In the genomic region with DNA sequence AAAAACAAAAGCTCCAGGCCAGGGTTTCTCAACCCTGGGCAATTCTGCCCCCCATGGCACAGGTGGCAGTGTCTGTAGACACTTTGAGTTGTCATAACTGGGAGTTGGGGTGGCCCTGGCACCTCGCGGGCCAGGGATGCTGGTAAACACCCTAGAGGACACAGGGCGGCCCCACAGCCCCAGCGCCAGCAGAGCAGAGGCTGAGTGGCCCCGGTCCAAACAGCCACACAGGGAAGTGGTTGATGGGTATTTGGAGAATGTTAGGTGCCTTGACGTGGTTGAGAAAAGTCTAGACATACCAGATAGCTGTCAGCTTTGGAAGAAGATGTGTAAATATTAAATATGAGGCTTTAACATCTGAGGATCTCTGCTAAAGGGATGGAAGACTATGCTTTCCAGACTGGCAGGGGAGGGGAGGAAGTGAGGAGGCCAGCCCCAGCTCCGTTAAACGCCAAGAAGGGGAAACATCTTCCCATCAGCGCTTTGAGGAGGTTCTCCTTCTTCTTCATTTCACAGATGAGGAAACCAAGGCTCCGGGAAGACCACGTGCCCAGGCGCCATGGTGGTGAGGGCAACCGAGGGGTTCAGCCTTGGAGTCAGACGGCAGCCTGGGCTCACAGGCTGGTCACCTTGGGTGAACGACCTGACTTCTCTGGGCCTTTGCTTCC, we compare ENCODE assay signal across 19 cellular contexts.
A peak's percentile ranks its signal among the peaks of the same experiment; 100 is the strongest.
DNase-seq lines count a peak whose midpoint lies in the region; ATAC-seq, FAIRE-seq and TF ChIP-seq lines count a peak whose summit lies in the region.
"Had no signal": no experiment of that assay in that cellular context is flagged by ENCODE, and none has a peak within 500 bp of the region (broad histone marks: within the 10 kb centered on the region; RNA-seq: fewer than 3 reads in every experiment).

No MANE protein-coding gene starts in this region.

- H3K14ac ChIP-seq in mesenchymal stem cell (ENCODE audit: low read length in 2 of 2): peak overlapping the region in 1 of 2 experiments; percentile 75

- in situ Hi-C loops in KBM-7 (cut with MboI; ENCODE audit: low pct_unique_long_range_greater_than_20kb, low sequenced_read_pairs): loop anchor here (10.0 kb wide), 1 partner anchor 735 kb away; no protein-coding TSS in a partner anchor

- H3K36me3 ChIP-seq in mesenchymal stem cell (ENCODE audit: control insufficient read depth in 1 of 2, insufficient read depth in 2 of 2, low read depth in 1 of 2, low read length in 2 of 2): no peaks in the 10 kb centered on the region
- H3K36me3 ChIP-seq: ovary had no signal

- CTCF ChIA-PET in A549 (lab: Yijun Ruan, JAX): interaction anchor here (1.0 to 6.4 kb wide), 7 partner anchors 9 to 723 kb away, joined by 3 to 26 read pairs (median 3); a partner anchor contains a TSS

- H3K4me3 ChIP-seq in A549 (no peak overlapping the region), mesenchymal stem cell (ENCODE audit: insufficient read depth in 1 of 2, low read depth in 1 of 2, low read length in 2 of 2) (no peak overlapping the region)
- H3K4me3 ChIP-seq: ovary had no signal

- DNase-seq in A549 (ENCODE audit: low read depth in 1 of 2, low spot score in 1 of 2) (peak in 1 of 2 experiments; percentile 54), KBM-7 (peak; percentile 46), chondrocyte (ENCODE audit: low spot score) (no peak), mesenchymal stem cell (no peak), sciatic nerve (ENCODE audit: low spot score) (no peak)
- DNase-seq: activated B cell treated with CpG ODN at 0.5 μM for 24 hours; activated CD8-positive, alpha-beta memory T cell treated with anti-CD3 and anti-CD28 coated beads, Interleukin-2, amount 50 U/mL, for 48 hours; AML-193; anterior cingulate cortex; endodermal cell; kidney glomerular epithelial cell; NCI-H1436 treated with DMSO at 0.1 percent for 48 hours; NCI-H526 treated with DMSO at 0.1 percent for 48 hours; ovary; stimulated activated CD4-positive, alpha-beta T cell treated with anti-CD3 and anti-CD28 coated beads, Interleukin-1b, Interleukin-23, amount 100 ng/mL, for 48 hours had no signal

- 54% methylated on average over 15 of the region's 15 CpGs for WGBS in A549 (ENCODE audit: missing lambda C conversion rate)
- 82% methylated on average over 15 of the region's 15 CpGs for WGBS in mesenchymal stem cell

- H4K8ac ChIP-seq in mesenchymal stem cell (ENCODE audit: low read length): peak overlapping the region; percentile 35

- ATAC-seq in A549: peak; percentile 51 to 74; a peak in 3 of 6 replicates
- ATAC-seq in GM21825 (IDR thresholded peaks at IDR 0.05; ENCODE audit: unreplicated experiment): no peak
- no peak for ATAC-seq in sciatic nerve
- no peak for ATAC-seq in activated CD4-positive, CD25-positive, alpha-beta regulatory T cell treated with anti-CD3 and anti-CD28 coated beads, Interleukin-2, amount 50 U/mL, for 24 hours
- no peak for ATAC-seq in HG03039 (IDR thresholded peaks at IDR 0.05; ENCODE audit: unreplicated experiment)

- no peaks in the 10 kb centered on the region for H3K27me3 Mint-ChIP-seq in chondrocyte (ENCODE audit: low read depth)

- H3K79me1 ChIP-seq in mesenchymal stem cell (replicated peaks; ENCODE audit: low read length, poor library complexity, severe bottlenecking): no peaks in the 10 kb centered on the region

- H3K23ac ChIP-seq in mesenchymal stem cell (ENCODE audit: low read length in 2 of 2): no peak overlapping the region

- no peaks in the 10 kb centered on the region for H3K36me3 Mint-ChIP-seq in chondrocyte (ENCODE audit: low read depth)

- peak overlapping the region; percentile 79 to 99 for H2BK12ac ChIP-seq in mesenchymal stem cell (ENCODE audit: low read length in 2 of 2)

- peaks cover 67% of the 10 kb centered on the region for H3K4me1 Mint-ChIP-seq in chondrocyte (ENCODE audit: low read depth)

- H2BK5ac ChIP-seq in mesenchymal stem cell (ENCODE audit: low read depth, low read length, poor library complexity, severe bottlenecking): peak overlapping the region; percentile 83

- no peak for TF ChIP-seq RAD21 in A549 (conservative IDR thresholded peaks at IDR 0.05 in 1 of 2, IDR thresholded peaks at IDR 0.05 in 1 of 2)

- peak overlapping the region; percentile 65 to 67 for H3K18ac ChIP-seq in mesenchymal stem cell (ENCODE audit: low read depth in 1 of 2, low read length in 2 of 2)

- peak overlapping the region; percentile 70 for H3K27ac Mint-ChIP-seq in chondrocyte (ENCODE audit: unreplicated experiment)
- H3K27ac Mint-ChIP-seq: activated B cell treated with CpG ODN at 0.5 μM for 24 hours, endodermal cell had no signal

- peak overlapping the region; percentile 18 for H2AFZ ChIP-seq in mesenchymal stem cell (ENCODE audit: low read depth, low read length)

- intact Hi-C loops in sciatic nerve (cut with DNase I): no loop called here

- peaks cover 17% of the 10 kb centered on the region for H3K9me3 ChIP-seq in A549
- peaks cover 9% of the 10 kb centered on the region for H3K9me3 ChIP-seq in mesenchymal stem cell (ENCODE audit: control insufficient read depth, low read length)
- H3K9me3 ChIP-seq: ovary had no signal

- peak overlapping the region; percentile 87 for H2BK15ac ChIP-seq in mesenchymal stem cell (ENCODE audit: low read depth, poor library complexity, severe bottlenecking)

- H3K9ac ChIP-seq in mesenchymal stem cell (ENCODE audit: low read length): no peak overlapping the region

- peaks cover 14% of the 10 kb centered on the region for H3K9me3 Mint-ChIP-seq in chondrocyte (ENCODE audit: low read depth)

- no peak overlapping the region for H2BK120ac ChIP-seq in mesenchymal stem cell (ENCODE audit: low read depth, low read length)

- no peak for FAIRE-seq in A549 (lab: Jason Lieb, UNC)
- FAIRE-seq: GM19239 had no signal

- peak overlapping the region; percentile 74 to 80 for H3K4ac ChIP-seq in mesenchymal stem cell (ENCODE audit: low read depth in 1 of 2, low read length in 2 of 2)

- H3K27ac ChIP-seq in A549 (peak overlapping the region; percentile 17 to 66), mesenchymal stem cell (ENCODE audit: low read length, poor library complexity, severe bottlenecking) (no peak overlapping the region)
- H3K27ac ChIP-seq: ovary had no signal

- POLR2A ChIA-PET in A549 (lab: Yijun Ruan, JAX): interaction anchor here (1.0 kb wide), 1 partner anchor 13 kb away, joined by 4 read pairs; no protein-coding TSS in a partner anchor

- H3K4me3 Mint-ChIP-seq in chondrocyte (ENCODE audit: unreplicated experiment): no peak overlapping the region
- H3K4me3 Mint-ChIP-seq: activated B cell treated with CpG ODN at 0.5 μM for 24 hours, endodermal cell had no signal

- H3K4me1 ChIP-seq in A549: peaks cover 15% of the 10 kb centered on the region
- peaks cover 38% of the 10 kb centered on the region for H3K4me1 ChIP-seq in mesenchymal stem cell (ENCODE audit: control insufficient read depth, insufficient read depth, low read depth, low read length)

- TF ChIP-seq POLR2A in A549 (IDR thresholded peaks at IDR 0.05; ENCODE audit: low read length): no peak

- TF ChIP-seq EP300 in A549 (IDR thresholded peaks at IDR 0.05): no peak

- peaks cover 0 to 27% of the 10 kb centered on the region in 2 experiments for H3K27me3 ChIP-seq in mesenchymal stem cell (ENCODE audit: control insufficient read depth in 1 of 2, insufficient read depth in 1 of 2, low read length in 2 of 2)
- H3K27me3 ChIP-seq: ovary had no signal

- H4K91ac ChIP-seq in mesenchymal stem cell (ENCODE audit: low read length): peak overlapping the region; percentile 22

- TF ChIP-seq CTCF in A549 (IDR thresholded peaks at IDR 0.05) (no peak), chondrocyte (IDR thresholded peaks at IDR 0.05) (peak; percentile 16)

- H2AK5ac ChIP-seq in mesenchymal stem cell (ENCODE audit: low read length, severe bottlenecking): peak overlapping the region; percentile 96

- H3K4me2 ChIP-seq in A549: peak overlapping the region; percentile 37; the same call in 1 of the 3 replicates
- no peak overlapping the region for H3K4me2 ChIP-seq in mesenchymal stem cell (ENCODE audit: low read length, poor library complexity, severe bottlenecking)

TF ChIP-seq in A549, 52 proteins besides CTCF, POLR2A, EP300 and RAD21 (continues in another document):
- TF ChIP-seq, protein P1, sequence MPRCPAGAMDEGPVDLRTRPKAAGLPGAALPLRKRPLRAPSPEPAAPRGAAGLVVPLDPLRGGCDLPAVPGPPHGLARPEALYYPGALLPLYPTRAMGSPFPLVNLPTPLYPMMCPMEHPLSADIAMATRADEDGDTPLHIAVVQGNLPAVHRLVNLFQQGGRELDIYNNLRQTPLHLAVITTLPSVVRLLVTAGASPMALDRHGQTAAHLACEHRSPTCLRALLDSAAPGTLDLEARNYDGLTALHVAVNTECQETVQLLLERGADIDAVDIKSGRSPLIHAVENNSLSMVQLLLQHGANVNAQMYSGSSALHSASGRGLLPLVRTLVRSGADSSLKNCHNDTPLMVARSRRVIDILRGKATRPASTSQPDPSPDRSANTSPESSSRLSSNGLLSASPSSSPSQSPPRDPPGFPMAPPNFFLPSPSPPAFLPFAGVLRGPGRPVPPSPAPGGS (IDR thresholded peaks at IDR 0.05): no peak
- TF ChIP-seq, protein P2, sequence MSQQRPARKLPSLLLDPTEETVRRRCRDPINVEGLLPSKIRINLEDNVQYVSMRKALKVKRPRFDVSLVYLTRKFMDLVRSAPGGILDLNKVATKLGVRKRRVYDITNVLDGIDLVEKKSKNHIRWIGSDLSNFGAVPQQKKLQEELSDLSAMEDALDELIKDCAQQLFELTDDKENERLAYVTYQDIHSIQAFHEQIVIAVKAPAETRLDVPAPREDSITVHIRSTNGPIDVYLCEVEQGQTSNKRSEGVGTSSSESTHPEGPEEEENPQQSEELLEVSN (IDR thresholded peaks at IDR 0.05; ENCODE audit: borderline replicate concordance, low read depth): no peak
- TF ChIP-seq FOSL2 (IDR thresholded peaks at IDR 0.05) (no peak), FOSL2 (CRISPR knock-in tag; IDR thresholded peaks at IDR 0.05) (no peak)

Comparison
In these comparisons a context has a peak if more than half of its experiments do, and no peak if none do; other contexts are left out.
1. ATAC-seq: peak in A549 (2 of 2); none in GM21825 (single experiment), sciatic nerve (single experiment), activated CD4-positive, CD25-positive, alpha-beta regulatory T cell treated with anti-CD3 and anti-CD28 coated beads, Interleukin-2, amount 50 U/mL, for 24 hours (0 of 2) and HG03039 (single experiment).